10 cellular contexts compared by ENCODE assay signal in the genomic region with DNA sequence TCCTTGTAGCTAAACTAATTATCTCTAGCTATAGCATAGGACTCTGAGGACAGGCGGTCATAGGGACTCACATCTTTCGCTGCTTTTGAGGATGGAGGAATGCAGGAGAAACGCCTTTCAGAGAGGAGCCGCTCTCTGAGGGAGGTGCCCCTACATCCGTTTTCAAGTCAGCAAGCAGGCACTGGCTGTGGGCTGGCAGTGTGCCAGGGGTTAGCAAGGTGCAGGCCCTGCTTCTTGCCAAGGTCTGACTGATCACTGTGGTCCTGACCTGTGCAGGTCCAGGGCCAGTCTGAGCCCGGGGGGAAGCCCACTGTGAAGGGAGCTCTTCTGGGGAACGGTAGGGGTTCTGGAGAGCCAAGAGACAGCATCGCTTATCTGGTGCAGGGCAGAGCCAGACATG.
A peak's percentile ranks its signal among the peaks of the same experiment; 100 is the strongest.
DNase-seq lines count a peak whose midpoint lies in the region; ATAC-seq, FAIRE-seq and TF ChIP-seq lines count a peak whose summit lies in the region.
"Had no signal": no experiment of that assay in that cellular context is flagged by ENCODE, and none has a peak within 500 bp of the region (broad histone marks: within the 10 kb centered on the region; RNA-seq: fewer than 3 reads in every experiment).

No MANE protein-coding gene starts in this region.

- H3K27me3 Mint-ChIP-seq in activated CD8-positive, alpha-beta T cell treated with anti-CD3 and anti-CD28 coated beads for 36 hours: no peaks in the 10 kb centered on the region

- H3K9me3 Mint-ChIP-seq in activated CD8-positive, alpha-beta T cell treated with anti-CD3 and anti-CD28 coated beads for 36 hours: no peaks in the 10 kb centered on the region
- H3K9me3 Mint-ChIP-seq: nephron had no signal

- no peak overlapping the region for H3K9ac ChIP-seq in endothelial cell of umbilical vein (replicated peaks; ENCODE audit: extremely low read depth, insufficient read depth, low read length)

- H3K9me1 ChIP-seq in endothelial cell of umbilical vein (replicated peaks; ENCODE audit: control insufficient read depth, extremely low read depth, insufficient read depth, low read length): no peaks in the 10 kb centered on the region

- no peak overlapping the region for H3K27ac Mint-ChIP-seq in activated CD8-positive, alpha-beta T cell treated with anti-CD3 and anti-CD28 coated beads for 36 hours

- H3K27me3 ChIP-seq in endothelial cell of umbilical vein (ENCODE audit: control insufficient read depth in 2 of 2, insufficient read depth in 2 of 2, low read length in 2 of 2): no peaks in the 10 kb centered on the region

- no TSS peak for BruUV-seq in endothelial cell of umbilical vein (replicated peaks; lab: Mats Ljungman, UMichigan)

- H3K4me3 Mint-ChIP-seq in activated CD8-positive, alpha-beta T cell treated with anti-CD3 and anti-CD28 coated beads for 36 hours: no peak overlapping the region
- H3K4me3 Mint-ChIP-seq: nephron had no signal

- peak overlapping the region; percentile 79 for H3K27ac ChIP-seq in endothelial cell of umbilical vein (ENCODE audit: insufficient read depth, low read depth, low read length)

- CTCF ChIA-PET in activated CD8-positive, alpha-beta T cell treated with anti-CD3 and anti-CD28 coated beads for 36 hours (lab: Charles Lee): interaction anchor here (0.8 to 3.0 kb wide), 10 partner anchors 8 to 361 kb away, joined by 3 to 15 read pairs (median 3); no protein-coding TSS in a partner anchor
- CTCF ChIA-PET in endothelial cell of umbilical vein (lab: Charles Lee): interaction anchor here (1.1 to 2.1 kb wide), 6 partner anchors 12 to 89 kb away, joined by 3 to 9 read pairs (median 4); a partner anchor contains a TSS

- no peak overlapping the region for H2AFZ ChIP-seq in endothelial cell of umbilical vein (ENCODE audit: low read depth, low read length)

- H3K79me2 ChIP-seq in endothelial cell of umbilical vein (ENCODE audit: control insufficient read depth, insufficient read depth, low read length): no peaks in the 10 kb centered on the region

- H3K36me3 Mint-ChIP-seq in activated CD8-positive, alpha-beta T cell treated with anti-CD3 and anti-CD28 coated beads for 36 hours (ENCODE audit: low read depth): no peaks in the 10 kb centered on the region

- no peaks in the 10 kb centered on the region for H3K36me3 ChIP-seq in endothelial cell of umbilical vein (ENCODE audit: control insufficient read depth in 2 of 2, extremely low read depth in 1 of 2, insufficient read depth in 2 of 2, low read length in 2 of 2)

- ATAC-seq in activated CD8-positive, alpha-beta T cell treated with anti-CD3 and anti-CD28 coated beads for 36 hours: peak; percentile 62
- no peak for ATAC-seq in GM21723 (IDR thresholded peaks at IDR 0.05; ENCODE audit: unreplicated experiment)
- no peak for ATAC-seq in GM21367 (IDR thresholded peaks at IDR 0.05; ENCODE audit: unreplicated experiment)

- H3K4me1 ChIP-seq in endothelial cell of umbilical vein (ENCODE audit: control insufficient read depth, extremely low read depth, insufficient read depth, low read length): peaks cover 45% of the 10 kb centered on the region

- H4K20me1 ChIP-seq in endothelial cell of umbilical vein (replicated peaks; ENCODE audit: control insufficient read depth, extremely low read depth, insufficient read depth, low read length): no peaks in the 10 kb centered on the region

- H3K4me2 ChIP-seq in endothelial cell of umbilical vein (ENCODE audit: insufficient read depth, low read length): no peak overlapping the region

- FAIRE-seq in endothelial cell of umbilical vein (lab: Jason Lieb, UNC): no peak

- no peaks in the 10 kb centered on the region for H3K9me3 ChIP-seq in endothelial cell of umbilical vein (replicated peaks; ENCODE audit: control insufficient read depth, insufficient read depth, low read length)

- POLR2A ChIA-PET in activated CD8-positive, alpha-beta T cell treated with anti-CD3 and anti-CD28 coated beads for 36 hours (lab: Charles Lee): interaction anchor here (1.2 kb wide), 1 partner anchor 89 kb away, joined by 3 read pairs; a partner anchor contains a TSS
- POLR2A ChIA-PET in endothelial cell of umbilical vein (lab: Charles Lee): interaction anchor here (0.6 kb wide), 1 partner anchor 83 kb away, joined by 12 read pairs; no protein-coding TSS in a partner anchor

- peaks cover 43% of the 10 kb centered on the region for H3K4me1 Mint-ChIP-seq in activated CD8-positive, alpha-beta T cell treated with anti-CD3 and anti-CD28 coated beads for 36 hours (ENCODE audit: low read depth)

- TF ChIP-seq POLR2A in endothelial cell of umbilical vein (IDR thresholded peaks at IDR 0.05; ENCODE audit: low read depth, low read length): no peak

- TF ChIP-seq CTCF in activated CD8-positive, alpha-beta T cell treated with anti-CD3 and anti-CD28 coated beads for 36 hours (IDR thresholded peaks at IDR 0.05): no peak
- TF ChIP-seq CTCF in endothelial cell of umbilical vein (IDR thresholded peaks at IDR 0.05; ENCODE audit: extremely low read depth in 1 of 2, insufficient read depth in 1 of 2, low read depth in 1 of 2, low read length in 2 of 2): no peak

- peak; percentile 39 for DNase-seq in NAMALWA (ENCODE audit: low spot score)
- peak; percentile 84 for DNase-seq in activated CD8-positive, alpha-beta T cell treated with anti-CD3 and anti-CD28 coated beads for 36 hours
- no peak for DNase-seq in endothelial cell of umbilical vein (ENCODE audit: low read depth, low spot score)
- DNase-seq in stimulated activated CD8-positive, alpha-beta memory T cell treated with anti-CD3 and anti-CD28 coated beads, Interleukin-15, amount 100 ng/mL, for 24 hours (ENCODE audit: low read depth): peak; percentile 40
- DNase-seq in hepatic stellate cell (ENCODE audit: low spot score): no peak
- DNase-seq in inferior parietal cortex (ENCODE audit: extremely low spot score): no peak
- DNase-seq: NCI-H2029 had no signal

- dilution Hi-C loops in endothelial cell of umbilical vein (cut with MboI; ENCODE audit: extremely low pct_ligation_motif_present, low sequenced_read_pairs): no loop called here

- intact Hi-C loops in activated CD8-positive, alpha-beta T cell treated with anti-CD3 and anti-CD28 coated beads for 36 hours (cut with micrococcal nuclease): no loop called here
- intact Hi-C loops in endothelial cell of umbilical vein (cut with micrococcal nuclease): no loop called here

- H3K4me3 ChIP-seq in endothelial cell of umbilical vein (replicated peaks in 1 of 3; ENCODE audit: insufficient read depth in 1 of 3, low read depth in 1 of 3, low read length in 3 of 3): no peak overlapping the region

TF ChIP-seq in endothelial cell of umbilical vein, 7 proteins besides CTCF, POLR2A, EP300 and RAD21:
- TF ChIP-seq MYC (IDR thresholded peaks at IDR 0.05; ENCODE audit: low read depth, low read length) (no peak), FOS (IDR thresholded peaks at IDR 0.05; ENCODE audit: borderline replicate concordance, insufficient read depth, low read length) (no peak), JUN (IDR thresholded peaks at IDR 0.05; ENCODE audit: borderline replicate concordance, insufficient read depth, insufficient read length, low read depth) (no peak), POLR2AphosphoS5 (IDR thresholded peaks at IDR 0.05; ENCODE audit: insufficient read depth, low read depth, low read length) (no peak), GATA2 (IDR thresholded peaks at IDR 0.05; ENCODE audit: insufficient read depth, insufficient read length, low read depth, low read length) (no peak), EZH2 (IDR thresholded peaks at IDR 0.05; ENCODE audit: borderline replicate concordance, low read depth, low read length, severe bottlenecking) (no peak)
- TF ChIP-seq, protein P1, sequence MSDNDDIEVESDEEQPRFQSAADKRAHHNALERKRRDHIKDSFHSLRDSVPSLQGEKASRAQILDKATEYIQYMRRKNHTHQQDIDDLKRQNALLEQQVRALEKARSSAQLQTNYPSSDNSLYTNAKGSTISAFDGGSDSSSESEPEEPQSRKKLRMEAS (IDR thresholded peaks at IDR 0.05; ENCODE audit: insufficient read depth, insufficient read length): no peak

Comparison
In these comparisons a context has a peak if more than half of its experiments do, and no peak if none do; other contexts are left out.
1. DNase-seq: peak in NAMALWA (single experiment), activated CD8-positive, alpha-beta T cell treated with anti-CD3 and anti-CD28 coated beads for 36 hours (single experiment) and stimulated activated CD8-positive, alpha-beta memory T cell treated with anti-CD3 and anti-CD28 coated beads, Interleukin-15, amount 100 ng/mL, for 24 hours (single experiment); none in endothelial cell of umbilical vein (single experiment), hepatic stellate cell (single experiment) and inferior parietal cortex (single experiment).